Comparison of ENCODE assay signal across 9 cellular contexts in the genomic region with DNA sequence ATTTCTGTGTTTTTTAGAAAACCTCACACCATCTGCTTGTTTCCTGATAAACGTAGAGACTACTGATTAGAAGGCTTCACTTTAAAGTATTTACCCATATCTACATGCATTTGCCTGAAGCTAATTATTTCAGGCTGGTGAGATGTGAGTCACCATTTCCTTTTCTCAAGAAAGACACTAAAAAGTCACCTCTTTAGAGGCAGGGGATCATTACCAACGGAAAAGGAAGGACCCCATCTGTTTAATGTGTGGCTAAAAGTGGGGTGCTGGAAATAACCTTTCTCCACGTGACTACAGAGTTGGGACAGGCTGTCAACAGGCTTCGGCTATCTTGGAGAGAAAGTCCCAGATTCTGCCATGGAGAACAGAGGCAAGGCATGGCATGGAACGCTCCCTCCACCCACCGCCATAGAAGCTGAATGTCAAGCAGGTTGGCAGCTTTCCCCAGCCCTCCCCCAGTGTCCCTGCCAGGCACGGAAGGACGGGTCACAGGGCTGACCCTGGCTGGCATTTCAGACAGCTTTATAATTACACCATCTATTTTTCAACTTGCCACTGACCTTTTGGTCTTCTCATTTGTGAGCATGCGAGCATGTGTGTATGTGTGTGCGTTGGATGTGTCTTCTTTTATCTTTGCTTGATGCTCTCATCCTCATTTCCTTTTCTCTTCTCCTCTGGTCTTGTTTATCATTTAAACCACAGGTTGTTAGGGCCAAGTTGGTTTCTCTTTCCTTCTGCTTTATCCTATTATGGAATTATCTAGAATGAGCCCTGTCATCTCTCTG.
DNase-seq lines count a peak whose midpoint lies in the region; ATAC-seq lines count a peak whose summit lies in the region.
"Had no signal": no experiment of that assay in that cellular context is flagged by ENCODE, and none has a peak within 500 bp of the region (broad histone marks: within the 10 kb centered on the region; RNA-seq: fewer than 3 reads in every experiment).

No MANE protein-coding gene starts in this region.

- intact Hi-C loops in activated T-helper 1 cell treated with anti-CD3 and anti-CD28 coated beads, Interleukin-12 subunit alpha, Interleukin-12 subunit beta, Interleukin-2, Interleukin-4 antibody, amounts not matched to agents 30 ng/mL and 10 ng/mL and 1 ng/mL, durations not matched to agents 14 hours and 24 hours and 36 hours (cut with micrococcal nuclease), result loop anchor here (1.0 to 2.0 kb wide), 4 partner anchors 34 to 157 kb away; a partner anchor contains a TSS

- H3K9me3 Mint-ChIP-seq in activated T-helper 1 cell treated with anti-CD3 and anti-CD28 coated beads, Interleukin-12 subunit alpha, Interleukin-12 subunit beta, Interleukin-2, Interleukin-4 antibody, amounts not matched to agents 30 ng/mL and 10 ng/mL and 1 ng/mL, durations not matched to agents 14 hours and 24 hours and 36 hours, result peaks cover 12% of the 10 kb centered on the region

- H3K27ac Mint-ChIP-seq in activated T-helper 1 cell treated with anti-CD3 and anti-CD28 coated beads, Interleukin-12 subunit alpha, Interleukin-12 subunit beta, Interleukin-2, Interleukin-4 antibody, amounts not matched to agents 30 ng/mL and 10 ng/mL and 1 ng/mL, durations not matched to agents 14 hours and 24 hours and 36 hours, result peak overlapping the region; percentile 94

- peaks cover 26% of the 10 kb centered on the region for H3K4me1 Mint-ChIP-seq in activated T-helper 1 cell treated with anti-CD3 and anti-CD28 coated beads, Interleukin-12 subunit alpha, Interleukin-12 subunit beta, Interleukin-2, Interleukin-4 antibody, amounts not matched to agents 30 ng/mL and 10 ng/mL and 1 ng/mL, durations not matched to agents 14 hours and 24 hours and 36 hours (ENCODE audit: low read depth)

- peak in 11 of 14 donors; percentile 9 to 60 (median 20) for DNase-seq in C1 segment of cervical spinal cord (lab: John Stamatoyannopoulos, UW)
- DNase-seq in M059J (ENCODE audit: low read depth), result peak; percentile 95
- peak; percentile 26 for DNase-seq in activated T-helper 1 cell treated with anti-CD3 and anti-CD28 coated beads, Interleukin-12 subunit alpha, Interleukin-12 subunit beta, Interleukin-2, Interleukin-4 antibody, amounts not matched to agents 30 ng/mL and 10 ng/mL and 1 ng/mL, durations not matched to agents 14 hours and 24 hours and 36 hours (ENCODE audit: low spot score)
- peak; percentile 55 for DNase-seq in midbrain (lab: John Stamatoyannopoulos, UW)
- no peak for DNase-seq in HuH-7.5 (ENCODE audit: low spot score)
- DNase-seq in DMS53 (lab: John Stamatoyannopoulos, UW), result no peak
- no peak for DNase-seq in DMS114 treated with DMSO at 0.1 percent for 48 hours (lab: John Stamatoyannopoulos, UW; ENCODE audit: unreplicated experiment)
- DNase-seq: NCI-H2171 had no signal

- H3K36me3 Mint-ChIP-seq in activated T-helper 1 cell treated with anti-CD3 and anti-CD28 coated beads, Interleukin-12 subunit alpha, Interleukin-12 subunit beta, Interleukin-2, Interleukin-4 antibody, amounts not matched to agents 30 ng/mL and 10 ng/mL and 1 ng/mL, durations not matched to agents 14 hours and 24 hours and 36 hours (ENCODE audit: low read depth), result peaks cover 5% of the 10 kb centered on the region

- H3K27me3 Mint-ChIP-seq in activated T-helper 1 cell treated with anti-CD3 and anti-CD28 coated beads, Interleukin-12 subunit alpha, Interleukin-12 subunit beta, Interleukin-2, Interleukin-4 antibody, amounts not matched to agents 30 ng/mL and 10 ng/mL and 1 ng/mL, durations not matched to agents 14 hours and 24 hours and 36 hours (ENCODE audit: insufficient read depth), result no peaks in the 10 kb centered on the region

- H3K4me3 Mint-ChIP-seq in activated T-helper 1 cell treated with anti-CD3 and anti-CD28 coated beads, Interleukin-12 subunit alpha, Interleukin-12 subunit beta, Interleukin-2, Interleukin-4 antibody, amounts not matched to agents 30 ng/mL and 10 ng/mL and 1 ng/mL, durations not matched to agents 14 hours and 24 hours and 36 hours, result peak overlapping the region; percentile 38

- no peak for ATAC-seq in HG03520 (IDR thresholded peaks at IDR 0.05; ENCODE audit: unreplicated experiment)

Comparison
In these comparisons a context has a peak if more than half of its experiments do, and no peak if none do; other contexts are left out.
1. DNase-seq: peak in C1 segment of cervical spinal cord (11 of 14), M059J (single experiment), activated T-helper 1 cell treated with anti-CD3 and anti-CD28 coated beads, Interleukin-12 subunit alpha, Interleukin-12 subunit beta, Interleukin-2, Interleukin-4 antibody, amounts not matched to agents 30 ng/mL and 10 ng/mL and 1 ng/mL, durations not matched to agents 14 hours and 24 hours and 36 hours (single experiment) and midbrain (single experiment); none in HuH-7.5 (single experiment), DMS53 (single experiment) and DMS114 treated with DMSO at 0.1 percent for 48 hours (single experiment).